Comparison of ENCODE assay signal across 23 cellular contexts in genomic region chr7:2359610-2360009, GRCh38. TPM values are rescaled to one million over a fixed set of nuclear protein-coding genes. Genes with fewer than 3 reads are reported as not detected.
DNase-seq lines count a peak whose midpoint lies in the region; ATAC-seq, FAIRE-seq and TF ChIP-seq lines count a peak whose summit lies in the region.
"Had no signal": no experiment of that assay in that cellular context is flagged by ENCODE, and none has a peak within 500 bp of the region (broad histone marks: within the 10 kb centered on the region; RNA-seq: fewer than 3 reads in every experiment).

No MANE protein-coding gene starts in this region.

- no peak overlapping the region for H3K18ac ChIP-seq in H9 (ENCODE audit: insufficient read length, low read depth, low read length)

- H3K27me3 Mint-ChIP-seq in CD4-positive, CD25-positive, alpha-beta regulatory T cell = no peaks in the 10 kb centered on the region
- H3K27me3 Mint-ChIP-seq in nephron progenitor cell (ENCODE audit: low read depth, poor library complexity) (peaks cover 6% of the 10 kb centered on the region), H9 (ENCODE audit: low read depth) (no peaks in the 10 kb centered on the region)

- peaks cover 54% of the 10 kb centered on the region for H3K36me3 ChIP-seq in CD4-positive, CD25-positive, alpha-beta regulatory T cell (ENCODE audit: control insufficient read depth, insufficient read depth, low read length)
- peaks cover 75% of the 10 kb centered on the region for H3K36me3 ChIP-seq in HUES48 (ENCODE audit: control insufficient read depth, insufficient read depth, low read length)
- peaks cover 18 to 30% of the 10 kb centered on the region in 2 experiments for H3K36me3 ChIP-seq in GM12878 (ENCODE audit: control insufficient read depth in 2 of 2, insufficient read depth in 2 of 2, low read length in 1 of 2)
- peaks cover 24% of the 10 kb centered on the region for H3K36me3 ChIP-seq in colonic mucosa

- RAD21 ChIA-PET in GM12878 (lab: Charles Lee; ENCODE audit: unreplicated experiment) = no interaction called here

- H3K27me3 ChIP-seq in CD4-positive, CD25-positive, alpha-beta regulatory T cell (ENCODE audit: control insufficient read depth, insufficient read depth, low read length) = no peaks in the 10 kb centered on the region
- H3K27me3 ChIP-seq in HUES48 (ENCODE audit: control insufficient read depth, insufficient read depth, low read length) = no peaks in the 10 kb centered on the region
- H3K27me3 ChIP-seq in GM12878 (replicated peaks in 1 of 2; ENCODE audit: control insufficient read depth in 2 of 2, insufficient read depth in 2 of 2, low read length in 1 of 2) = no peaks in the 10 kb centered on the region
- no peaks in the 10 kb centered on the region for H3K27me3 ChIP-seq in colonic mucosa
- no peaks in the 10 kb centered on the region for H3K27me3 ChIP-seq in H9 (ENCODE audit: insufficient read depth, low read length)
- H3K27me3 ChIP-seq: brain microvascular endothelial cell, heart left ventricle, left lung, MG63, neutrophil, Peyer's patch, upper lobe of left lung had no signal

- no peak overlapping the region for H3K4me3 ChIP-seq in CD4-positive, CD25-positive, alpha-beta regulatory T cell (ENCODE audit: low read depth, low read length)
- H3K4me3 ChIP-seq in HUES48 (ENCODE audit: low read depth, low read length) = no peak overlapping the region
- peak overlapping the region; percentile 39; the same call in 1 of the 2 replicates for H3K4me3 ChIP-seq in GM12878
- H3K4me3 ChIP-seq in colonic mucosa = no peak overlapping the region
- H3K4me3 ChIP-seq: heart left ventricle, left lung, MG63, Peyer's patch, smooth muscle cell, upper lobe of left lung had no signal

- H3K79me2 ChIP-seq in GM12878 (ENCODE audit: control insufficient read depth, insufficient read depth, low read length) (peaks cover 63% of the 10 kb centered on the region), H9 (ENCODE audit: insufficient read depth, low read length) (peaks cover 52% of the 10 kb centered on the region)

- H3K4me2 ChIP-seq in GM12878 (ENCODE audit: control insufficient read depth, insufficient read depth) = no peak overlapping the region
- H3K4me2 ChIP-seq in H9 (ENCODE audit: insufficient read depth, insufficient read length, low read length) = no peak overlapping the region
- H3K4me2 ChIP-seq: smooth muscle cell had no signal

- no peak overlapping the region for H2BK15ac ChIP-seq in H9 (ENCODE audit: low read depth, low read length)

- peaks cover 36% of the 10 kb centered on the region for H3K4me1 ChIP-seq in CD4-positive, CD25-positive, alpha-beta regulatory T cell (ENCODE audit: control insufficient read depth, insufficient read depth, low read length, poor library complexity, severe bottlenecking)
- no peaks in the 10 kb centered on the region; the same call in 1 of the 2 replicates for H3K4me1 ChIP-seq in HUES48 (ENCODE audit: control insufficient read depth, insufficient read depth, low read length)
- H3K4me1 ChIP-seq in GM12878 (ENCODE audit: control insufficient read depth, insufficient read depth, low read length) = peaks cover 7% of the 10 kb centered on the region
- H3K4me1 ChIP-seq in colonic mucosa = peaks cover 15% of the 10 kb centered on the region
- no peaks in the 10 kb centered on the region for H3K4me1 ChIP-seq in H9 (ENCODE audit: insufficient read depth, low read length)

- no peak overlapping the region for H3K23ac ChIP-seq in H9 (ENCODE audit: insufficient read length, low read depth, low read length)

- DNase-seq in CD4-positive, CD25-positive, alpha-beta regulatory T cell = no peak
- DNase-seq in GM12878 (ENCODE audit: low read depth, low spot score) = no peak
- DNase-seq in nephron progenitor cell = no peak
- DNase-seq in GF-D8 (lab: John Stamatoyannopoulos, UW) = no peak
- DNase-seq in colonic mucosa = no peak
- DNase-seq in H9 = no peak
- DNase-seq: activated CD4-positive, alpha-beta T cell treated with anti-CD3 and anti-CD28 coated beads, Interleukin-2, amount 50 U/mL, for 48 hours; AML-193; brain microvascular endothelial cell; heart left ventricle; left lung; MG63; NCI-H1694 treated with DMSO at 0.1 percent for 48 hours; NCI-H226; Peyer's patch; stimulated activated CD4-positive, alpha-beta T cell treated with anti-CD3 and anti-CD28 coated beads, Interleukin-2, amount 100 ng/mL, for 48 hours; T-helper 2 cell; upper lobe of left lung had no signal

- H2BK20ac ChIP-seq in H9 (ENCODE audit: low read depth, low read length, poor library complexity, severe bottlenecking) = no peak overlapping the region

- intact Hi-C loops in GM12878 (cut with micrococcal nuclease; ENCODE audit: unreplicated experiment) (no loop called here), colonic mucosa (cut with DNase I) (loop anchor here (10.0 kb wide), 1 partner anchor 775 kb away; no protein-coding TSS in a partner anchor)

- H4K91ac ChIP-seq in H9 (ENCODE audit: insufficient read length, low read depth, low read length) = no peak overlapping the region

- no peaks in the 10 kb centered on the region for H3K9me3 Mint-ChIP-seq in CD4-positive, CD25-positive, alpha-beta regulatory T cell
- H3K9me3 Mint-ChIP-seq in nephron progenitor cell (no peaks in the 10 kb centered on the region), H9 (no peaks in the 10 kb centered on the region)

- FAIRE-seq in GM12878 (lab: Jason Lieb, UNC) = no peak
- FAIRE-seq: colon, endometrium had no signal

- peaks cover 10 to 51% (median 35%) of the 10 kb centered on the region in 4 donors for H3K4me1 Mint-ChIP-seq in CD4-positive, CD25-positive, alpha-beta regulatory T cell
- H3K4me1 Mint-ChIP-seq in nephron progenitor cell = peaks cover 50% of the 10 kb centered on the region
- H3K4me1 Mint-ChIP-seq in H9 = peaks cover 12 to 24% of the 10 kb centered on the region in 2 experiments

- BruUV-seq in GM12878 (replicated peaks; lab: Mats Ljungman, UMichigan) = no TSS peak

- H3K9ac ChIP-seq in HUES48 (ENCODE audit: low read depth, low read length) = peak overlapping the region; percentile 7; the same call in 1 of the 2 replicates
- no peak overlapping the region for H3K9ac ChIP-seq in GM12878 (ENCODE audit: control insufficient read depth, insufficient read depth, low read length)
- peak overlapping the region in 1 of 2 donors; percentile 1 for H3K9ac ChIP-seq in colonic mucosa (ENCODE audit: low read depth in 2 of 2, low read length in 2 of 2)
- no peak overlapping the region for H3K9ac ChIP-seq in H9 (ENCODE audit: extremely low read depth, insufficient read length, low read length)

- H4K20me1 ChIP-seq in GM12878 (ENCODE audit: control insufficient read depth, insufficient read depth) (peaks cover 3% of the 10 kb centered on the region; the same call in 1 of the 2 replicates), H9 (ENCODE audit: control insufficient read depth, insufficient read depth, insufficient read length) (no peaks in the 10 kb centered on the region)

- peaks cover 3% of the 10 kb centered on the region for H3K23me2 ChIP-seq in H9 (ENCODE audit: insufficient read length, low read depth, low read length, poor library complexity, severe bottlenecking)

- H3K79me1 ChIP-seq in H9 (ENCODE audit: insufficient read depth, low read depth, low read length, poor library complexity, severe bottlenecking) = no peaks in the 10 kb centered on the region

- H3K14ac ChIP-seq in H9 (ENCODE audit: insufficient read depth, low read length) = no peak overlapping the region

- H4K5ac ChIP-seq in H9 (ENCODE audit: insufficient read length, low read depth, low read length) = no peak overlapping the region

- no peak overlapping the region for H3T11ph ChIP-seq in H9 (ENCODE audit: low read length)

- H4K8ac ChIP-seq in H9 (replicated peaks; ENCODE audit: insufficient read length, low read depth, low read length) = no peak overlapping the region

- H2AFZ ChIP-seq in GM12878 (ENCODE audit: control insufficient read depth, low read depth, low read length) (no peak overlapping the region), H9 (ENCODE audit: low read length) (no peak overlapping the region)

- no peak for TF ChIP-seq CTCF in GM12878 (IDR thresholded peaks at IDR 0.05 in 2 of 3, conservative IDR thresholded peaks at IDR 0.05 in 1 of 3; ENCODE audit: control insufficient read depth in 2 of 3, extremely low read depth in 1 of 3, insufficient read depth in 1 of 3, low read depth in 3 of 3, low read length in 3 of 3)
- no peak for TF ChIP-seq CTCF in nephron progenitor cell (IDR thresholded peaks at IDR 0.05)
- no peak for TF ChIP-seq CTCF in colonic mucosa (IDR thresholded peaks at IDR 0.05)
- no peak for TF ChIP-seq CTCF in H9 (conservative IDR thresholded peaks at IDR 0.05)

- TF ChIP-seq POLR2A in GM12878 (IDR thresholded peaks at IDR 0.05; ENCODE audit: low read depth, low read length) = no peak

- H3K9me3 ChIP-seq in CD4-positive, CD25-positive, alpha-beta regulatory T cell (ENCODE audit: control insufficient read depth in 2 of 2, low read length in 2 of 2) = no peaks in the 10 kb centered on the region
- H3K9me3 ChIP-seq in HUES48 (ENCODE audit: control insufficient read depth, insufficient read depth, low read length) = no peaks in the 10 kb centered on the region
- H3K9me3 ChIP-seq in GM12878 (replicated peaks; ENCODE audit: control insufficient read depth, insufficient read depth, low read length) = no peaks in the 10 kb centered on the region
- no peaks in the 10 kb centered on the region for H3K9me3 ChIP-seq in colonic mucosa
- H3K9me3 ChIP-seq in H9 (ENCODE audit: control insufficient read depth, low read depth, low read length) = no peaks in the 10 kb centered on the region
- H3K9me3 ChIP-seq: heart left ventricle, left lung, MG63, neutrophil, Peyer's patch, upper lobe of left lung had no signal

- no peak for TF ChIP-seq EP300 in GM12878 (IDR thresholded peaks at IDR 0.05; ENCODE audit: borderline replicate concordance in 1 of 2, control insufficient read depth in 1 of 2, low read depth in 2 of 2, low read length in 2 of 2)

- no peak overlapping the region for H3K56ac ChIP-seq in H9 (ENCODE audit: insufficient read length, low read depth, low read length)

- in situ Hi-C loops in GM12878 (cut with MboI) = no loop called here

- H3K27ac ChIP-seq in CD4-positive, CD25-positive, alpha-beta regulatory T cell (ENCODE audit: insufficient read depth, low read length, poor library complexity, severe bottlenecking) = no peak overlapping the region
- H3K27ac ChIP-seq in HUES48 (ENCODE audit: low read depth, low read length) (peak overlapping the region; percentile 5), GM12878 (ENCODE audit: control insufficient read depth, insufficient read depth) (no peak overlapping the region), colonic mucosa (no peak overlapping the region), H9 (ENCODE audit: insufficient read length, low read depth, low read length) (no peak overlapping the region)
- H3K27ac ChIP-seq: brain microvascular endothelial cell, heart left ventricle, left lung, neutrophil, Peyer's patch, upper lobe of left lung had no signal

- CTCF ChIA-PET in GM12878 (lab: Yijun Ruan, JAX) = interaction anchor here (0.8 to 3.4 kb wide), 3 partner anchors 11 to 781 kb away, joined by 3 to 14 read pairs (median 5); no protein-coding TSS in a partner anchor

- 93% methylated on average over 11 of the region's 11 CpGs for WGBS in GM12878 (ENCODE audit: insufficient coverage, insufficient replicate concordance, low lambda C conversion rate, missing lambda C conversion rate)
- WGBS in H9 (ENCODE audit: extremely low coverage, insufficient read length, low lambda C conversion rate) = no CpG with 5 or more reads among the region's 11 CpGs

- peak overlapping the region in 3 of 4 donors; percentile 24 to 72 (median 31) for H3K4me3 Mint-ChIP-seq in CD4-positive, CD25-positive, alpha-beta regulatory T cell
- H3K4me3 Mint-ChIP-seq in nephron progenitor cell (peak overlapping the region; percentile 18), H9 (no peak overlapping the region)

- ATAC-seq in CD4-positive, CD25-positive, alpha-beta regulatory T cell (ENCODE audit: low read depth in 2 of 2) = no peak
- ATAC-seq in GM12878 = no peak
- ATAC-seq: heart left ventricle, left lung had no signal

- H2BK5ac ChIP-seq in H9 (ENCODE audit: insufficient read length, low read length) = no peak overlapping the region

- peak overlapping the region in 1 of 3 donors; percentile 61 for H3K27ac Mint-ChIP-seq in CD4-positive, CD25-positive, alpha-beta regulatory T cell
- H3K27ac Mint-ChIP-seq in nephron progenitor cell (peak overlapping the region; percentile 84), H9 (peak overlapping the region in 1 of 3 experiments; percentile 82; a peak in 3 of 7 replicates)

- no peak for TF ChIP-seq RAD21 in GM12878 (IDR thresholded peaks at IDR 0.05; ENCODE audit: insufficient read depth, low read depth, low read length)

- H2AK5ac ChIP-seq in H9 (ENCODE audit: insufficient read length, low read length) = no peak overlapping the region

- no peak overlapping the region for H2BK120ac ChIP-seq in H9 (ENCODE audit: low read depth, low read length, poor library complexity, severe bottlenecking)

- H3K36me3 Mint-ChIP-seq in CD4-positive, CD25-positive, alpha-beta regulatory T cell = peaks cover 35% of the 10 kb centered on the region
- H3K36me3 Mint-ChIP-seq in nephron progenitor cell (ENCODE audit: low read depth) (peaks cover 47% of the 10 kb centered on the region), H9 (ENCODE audit: insufficient read depth in 1 of 3, low read depth in 3 of 3) (peaks cover 50 to 88% (median 71%) of the 10 kb centered on the region in 3 experiments)

- SMC1A ChIA-PET in GM12878 (lab: Charles Lee; ENCODE audit: uncharacterized antibody, unreplicated experiment) = no interaction called here

- H3K4ac ChIP-seq in H9 (ENCODE audit: low read depth, low read length) = no peak overlapping the region

- no peak overlapping the region for H2BK12ac ChIP-seq in H9 (ENCODE audit: insufficient read length, low read depth, low read length)

- POLR2A ChIA-PET in GM12878 (lab: Charles Lee) = no interaction called here

RNA-seq across cellular contexts. Expression of gene EIF3B, which starts 5.0 kb away (rescaled TPM):
- 150 TPM for total RNA-seq in CD4-positive, CD25-positive, alpha-beta regulatory T cell
- 10 to 100 TPM; 85.5 to 97.9 (median 94.3) TPM for polyA plus RNA-seq in CD4-positive, CD25-positive, alpha-beta regulatory T cell
- total RNA-seq in GM12878 (2013; cell fraction: nucleolus; rRNA removed) = 276 and 290 TPM in 2 replicates
- 154 and 166 TPM in 2 replicates for total RNA-seq in GM12878 (2014; rRNA removed)
- 197 and 221 TPM in 2 replicates for total RNA-seq in GM12878 (2014; rRNA removed; fragmentation: Illumina TruSeq; extraction: Trizol)
- 232 and 251 TPM in 2 replicates for total RNA-seq in GM12878 (2021)
- 108 TPM for polyA plus RNA-seq in GM12878 (2011; ENCODE audit: low read depth)
- 138 and 140 TPM in 2 replicates for polyA plus RNA-seq in GM12878 (2011; rRNA removed)
- polyA plus RNA-seq in GM12878 (2011; cell fraction: cytosol; rRNA removed) = 110 and 132 TPM in 2 replicates
- polyA plus RNA-seq in GM12878 (2011; cell fraction: nucleus; rRNA removed) = 251 and 346 TPM in 2 replicates
- 135 and 193 TPM in 2 replicates for polyA plus RNA-seq in GM12878 (2012)
- 275 and 289 TPM in 2 replicates for polyA plus RNA-seq in GM12878 (2014; fragmentation: Illumina TruSeq; extraction: Trizol)
- 10 to 100 TPM; 17.6 to 52.4 TPM for polyA plus RNA-seq in GM12878 (2014; fragmentation: Nextera tagmentation; extraction: Ambion mirVana)
- polyA plus RNA-seq in GM12878 (2014; rRNA removed) = 167 and 173 TPM in 2 replicates
- 100 to 1,000 TPM in 1 of 2 experiments, 10 to 100 TPM in 1; 36.9 to 126 TPM for polyA plus RNA-seq in GM12878 (2016; fragmentation: Nextera tagmentation; extraction: Ambion mirVana)
- polyA minus RNA-seq in GM12878 (2011; rRNA and poly(A)+ RNA removed) = 127 and 134 TPM in 2 replicates
- polyA minus RNA-seq in GM12878 (2011; cell fraction: cytosol; rRNA and poly(A)+ RNA removed) = 52.5 and 58.8 TPM in 2 replicates
- 59.1 and 78.1 TPM in 2 replicates for polyA minus RNA-seq in GM12878 (2011; cell fraction: nucleus; rRNA and poly(A)+ RNA removed)
- total RNA-seq in colonic mucosa = 100 to 1,000 TPM in 1 of 2 donors, 10 to 100 TPM in 1; 94.4 to 180 TPM
- total RNA-seq in H9 (2021) = 337 and 343 TPM in 2 replicates

RNA-seq across cellular contexts. Expression of gene CHST12, which starts 43.8 kb away (rescaled TPM):
- total RNA-seq in CD4-positive, CD25-positive, alpha-beta regulatory T cell = 27.8 TPM
- 10 to 100 TPM; 14.1 to 20.4 (median 19.3) TPM for polyA plus RNA-seq in CD4-positive, CD25-positive, alpha-beta regulatory T cell
- total RNA-seq in GM12878 (2013; cell fraction: nucleolus; rRNA removed) = 24.3 and 24.9 TPM in 2 replicates
- total RNA-seq in GM12878 (2014; rRNA removed) (2.0 and 2.4 TPM in 2 replicates), GM12878 (2014; rRNA removed; fragmentation: Illumina TruSeq; extraction: Trizol) (0.78 and 1.1 TPM in 2 replicates), GM12878 (2021) (6.9 and 8.4 TPM in 2 replicates), colonic mucosa (1 to 10 TPM; 8.7 to 8.8 TPM), H9 (2021) (18.4 and 19.3 TPM in 2 replicates)
- 4.6 TPM for polyA plus RNA-seq in GM12878 (2011; ENCODE audit: low read depth)
- polyA plus RNA-seq in GM12878 (2011; rRNA removed) (5.9 and 14.2 TPM in 2 replicates), GM12878 (2014; fragmentation: Illumina TruSeq; extraction: Trizol) (0.19 and 0.43 TPM in 2 replicates), GM12878 (2014; fragmentation: Nextera tagmentation; extraction: Ambion mirVana) (under 1 TPM; 0.05 to 0.33 TPM), GM12878 (2014; rRNA removed) (4.2 and 6.0 TPM in 2 replicates), GM12878 (2016; fragmentation: Nextera tagmentation; extraction: Ambion mirVana) (10 to 100 TPM; 11.8 TPM)
- polyA plus RNA-seq in GM12878 (2011; cell fraction: cytosol; rRNA removed) = 25.5 and 35.2 TPM in 2 replicates
- 18.3 and 23.4 TPM in 2 replicates for polyA plus RNA-seq in GM12878 (2011; cell fraction: nucleus; rRNA removed)
- 12.2 and 14.0 TPM in 2 replicates for polyA plus RNA-seq in GM12878 (2012)
- 9.7 and 19.3 TPM in 2 replicates for polyA minus RNA-seq in GM12878 (2011; rRNA and poly(A)+ RNA removed)
- 12.7 and 14.5 TPM in 2 replicates for polyA minus RNA-seq in GM12878 (2011; cell fraction: cytosol; rRNA and poly(A)+ RNA removed)
- 3.3 and 7.9 TPM in 2 replicates for polyA minus RNA-seq in GM12878 (2011; cell fraction: nucleus; rRNA and poly(A)+ RNA removed)

RNA-seq across cellular contexts. Expression of gene SNX8, which starts 45.4 kb away (rescaled TPM):
- total RNA-seq in CD4-positive, CD25-positive, alpha-beta regulatory T cell = 7.3 TPM
- polyA plus RNA-seq in CD4-positive, CD25-positive, alpha-beta regulatory T cell = 10 to 100 TPM in 2 of 4 donors, 1 to 10 TPM in 2; 5.7 to 14.5 (median 10.8) TPM
- total RNA-seq in GM12878 (2013; cell fraction: nucleolus; rRNA removed) = 69.7 and 75.0 TPM in 2 replicates
- total RNA-seq in GM12878 (2014; rRNA removed) = 40.5 and 42.2 TPM in 2 replicates
- total RNA-seq in GM12878 (2014; rRNA removed; fragmentation: Illumina TruSeq; extraction: Trizol) = 46.5 and 51.6 TPM in 2 replicates
- total RNA-seq in GM12878 (2021) = 150 and 156 TPM in 2 replicates
- polyA plus RNA-seq in GM12878 (2011; ENCODE audit: low read depth) = 12.4 TPM
- polyA plus RNA-seq in GM12878 (2011; rRNA removed) = 92.1 and 210 TPM in 2 replicates
- polyA plus RNA-seq in GM12878 (2011; cell fraction: cytosol; rRNA removed) = 146 and 248 TPM in 2 replicates
- polyA plus RNA-seq in GM12878 (2011; cell fraction: nucleus; rRNA removed) = 220 and 232 TPM in 2 replicates
- polyA plus RNA-seq in GM12878 (2012) = 101 and 127 TPM in 2 replicates
- polyA plus RNA-seq in GM12878 (2014; fragmentation: Illumina TruSeq; extraction: Trizol) = 19.4 and 79.8 TPM in 2 replicates
- polyA plus RNA-seq in GM12878 (2014; fragmentation: Nextera tagmentation; extraction: Ambion mirVana) = 10 to 100 TPM in 1 of 2 experiments, 1 to 10 TPM in 1; 6.4 to 21.5 TPM
- 115 and 118 TPM in 2 replicates for polyA plus RNA-seq in GM12878 (2014; rRNA removed)
- 100 to 1,000 TPM; 118 to 133 TPM for polyA plus RNA-seq in GM12878 (2016; fragmentation: Nextera tagmentation; extraction: Ambion mirVana)
- polyA minus RNA-seq in GM12878 (2011; rRNA and poly(A)+ RNA removed) = 199 and 253 TPM in 2 replicates
- polyA minus RNA-seq in GM12878 (2011; cell fraction: cytosol; rRNA and poly(A)+ RNA removed) = 69.8 and 71.0 TPM in 2 replicates
- 31.3 and 40.8 TPM in 2 replicates for polyA minus RNA-seq in GM12878 (2011; cell fraction: nucleus; rRNA and poly(A)+ RNA removed)
- 10 to 100 TPM; 22.4 to 36.7 TPM for total RNA-seq in colonic mucosa
- 40.6 and 45.6 TPM in 2 replicates for total RNA-seq in H9 (2021)

Comparison
In these comparisons a context has a peak if more than half of its experiments do, and no peak if none do; other contexts are left out.
1. H3K4me3 Mint-ChIP-seq: peak in CD4-positive, CD25-positive, alpha-beta regulatory T cell (3 of 4) and nephron progenitor cell (single experiment); none in H9 (0 of 2).